22 cellular contexts compared by ENCODE assay signal in genomic region chr6:55437141-55437540, GRCh38.
A peak's percentile ranks its signal among the peaks of the same experiment; 100 is the strongest.
DNase-seq lines count a peak whose midpoint lies in the region; ATAC-seq, FAIRE-seq and TF ChIP-seq lines count a peak whose summit lies in the region.
"Had no signal": no experiment of that assay in that cellular context is flagged by ENCODE, and none has a peak within 500 bp of the region (broad histone marks: within the 10 kb centered on the region; RNA-seq: fewer than 3 reads in every experiment).

No MANE protein-coding gene starts in this region.

- peak; percentile 72 for DNase-seq in mammary epithelial cell
- DNase-seq in breast epithelium (ENCODE audit: low spot score in 2 of 2) = no peak
- peak; percentile 83 for DNase-seq in bronchial epithelial cell (ENCODE audit: low read depth)
- peak; percentile 6 for DNase-seq in epithelial cell of esophagus (ENCODE audit: low read depth)
- DNase-seq in iris pigment epithelial cell (ENCODE audit: low read depth) = peak; percentile 5
- DNase-seq in NCI-H1694 (lab: John Stamatoyannopoulos, UW) = no peak
- DNase-seq: AML-193; Caco-2; Calu3; CD4-positive, alpha-beta T cell; CD8-positive, alpha-beta T cell; DMS79 treated with DMSO at 0.1 percent for 48 hours; GF-D8 had no signal

- 47% methylated on average over 4 of the region's 4 CpGs for WGBS in mammary epithelial cell (ENCODE audit: low coverage, missing lambda C conversion rate)

- TF ChIP-seq CTCF in mammary epithelial cell (conservative IDR thresholded peaks at IDR 0.05 in 1 of 2, IDR thresholded peaks at IDR 0.05 in 1 of 2; ENCODE audit: extremely low read depth in 1 of 2, insufficient read depth in 1 of 2, low read depth in 1 of 2, low read length in 2 of 2) (no peak), breast epithelium (IDR thresholded peaks at IDR 0.05) (no peak), bronchial epithelial cell (IDR thresholded peaks at IDR 0.05; ENCODE audit: insufficient read depth, low read length, severe bottlenecking) (no peak), epithelial cell of esophagus (IDR thresholded peaks at IDR 0.05; ENCODE audit: insufficient read depth, low read depth, low read length, missing control alignments) (no peak)

- H3K4me2 ChIP-seq in mammary epithelial cell (ENCODE audit: insufficient read depth, low read depth, low read length) = no peak overlapping the region
- H3K4me2 ChIP-seq: A549; BLaER1 treated with 17β-estradiol and CSF1 and Interleukin-3, amounts not matched to agents 10 nM and 100 nM had no signal

- intact Hi-C loops in mammary epithelial cell (cut with micrococcal nuclease) = no loop called here
- intact Hi-C loops in breast epithelium (cut with DNase I; ENCODE audit: low total_unique reads) = no loop called here

- H3K36me3 ChIP-seq in mammary epithelial cell (ENCODE audit: insufficient read depth, low read length) (no peaks in the 10 kb centered on the region), breast epithelium (no peaks in the 10 kb centered on the region), bronchial epithelial cell (ENCODE audit: control insufficient read depth, insufficient read depth, low read length) (no peaks in the 10 kb centered on the region)
- H3K36me3 ChIP-seq: BLaER1 treated with 17β-estradiol and CSF1 and Interleukin-3, amounts not matched to agents 10 nM and 100 nM had no signal

- no peak for TF ChIP-seq POLR2A in breast epithelium (IDR thresholded peaks at IDR 0.05)

- peaks cover 4% of the 10 kb centered on the region for H3K4me1 ChIP-seq in mammary epithelial cell (ENCODE audit: insufficient read depth, low read length)
- H3K4me1 ChIP-seq in breast epithelium = no peaks in the 10 kb centered on the region
- H3K4me1 ChIP-seq: A549, Caco-2 had no signal

- H4K20me1 ChIP-seq in mammary epithelial cell (ENCODE audit: insufficient read depth, low read length) = no peaks in the 10 kb centered on the region
- H4K20me1 ChIP-seq: BLaER1 treated with 17β-estradiol and CSF1 and Interleukin-3, amounts not matched to agents 10 nM and 100 nM had no signal

- no peak overlapping the region for H2AFZ ChIP-seq in mammary epithelial cell (ENCODE audit: low read depth, low read length)

- H3K4me3 ChIP-seq in mammary epithelial cell (replicated peaks in 1 of 3; ENCODE audit: insufficient read depth in 1 of 3, low read depth in 2 of 3, low read length in 3 of 3) (no peak overlapping the region), breast epithelium (no peak overlapping the region), bronchial epithelial cell (ENCODE audit: low read depth, low read length) (no peak overlapping the region), epithelial cell of esophagus (ENCODE audit: low read length) (no peak overlapping the region)
- H3K4me3 ChIP-seq: A549; BLaER1 treated with 17β-estradiol and CSF1 and Interleukin-3, amounts not matched to agents 10 nM and 100 nM had no signal

- no TSS peak for BruUV-seq in mammary epithelial cell (replicated peaks; lab: Mats Ljungman, UMichigan)

- no peak overlapping the region for H3K9ac ChIP-seq in mammary epithelial cell (ENCODE audit: insufficient read depth, low read length)
- H3K9ac ChIP-seq: BLaER1 treated with 17β-estradiol and CSF1 and Interleukin-3, amounts not matched to agents 10 nM and 100 nM had no signal

- FAIRE-seq in bronchial epithelial cell (lab: Jason Lieb, UNC) = no peak
- FAIRE-seq: A549, D721Med, G401.6, GM12891 had no signal

- no peaks in the 10 kb centered on the region for H3K79me2 ChIP-seq in mammary epithelial cell (ENCODE audit: insufficient read depth, low read length)

- H3K9me3 ChIP-seq in mammary epithelial cell (replicated peaks; ENCODE audit: insufficient read depth, low read length) = no peaks in the 10 kb centered on the region
- H3K9me3 ChIP-seq in breast epithelium = no peaks in the 10 kb centered on the region
- H3K9me3 ChIP-seq: A549; BLaER1 treated with 17β-estradiol and CSF1 and Interleukin-3, amounts not matched to agents 10 nM and 100 nM; Caco-2 had no signal

- H3K27me3 ChIP-seq in mammary epithelial cell (ENCODE audit: insufficient read depth, low read length) = no peaks in the 10 kb centered on the region
- H3K27me3 ChIP-seq in breast epithelium = no peaks in the 10 kb centered on the region
- no peaks in the 10 kb centered on the region for H3K27me3 ChIP-seq in bronchial epithelial cell (ENCODE audit: control insufficient read depth, insufficient read depth, low read length)
- H3K27me3 ChIP-seq: BLaER1 treated with 17β-estradiol and CSF1 and Interleukin-3, amounts not matched to agents 10 nM and 100 nM had no signal

- in situ Hi-C loops in mammary epithelial cell (cut with MboI; ENCODE audit: low sequenced_read_pairs in 2 of 2) = loop anchor here (25.0 kb wide), 3 partner anchors 450 to 850 kb away; partner anchors contain the start of gene BMP5 (in 2 of the 2)

- dilution Hi-C loops in mammary epithelial cell (cut with HindIII; ENCODE audit: low sequenced_read_pairs) = no loop called here

- CTCF ChIA-PET in mammary epithelial cell (lab: Charles Lee; ENCODE audit: low non-redundant PET) = no interaction called here

- no peak overlapping the region for H3K27ac ChIP-seq in mammary epithelial cell (ENCODE audit: insufficient read depth, low read depth, low read length)
- H3K27ac ChIP-seq in breast epithelium = no peak overlapping the region
- H3K27ac ChIP-seq: 22Rv1; A549; BLaER1 treated with 17β-estradiol and CSF1 and Interleukin-3, amounts not matched to agents 10 nM and 100 nM; C4-2B had no signal

- ATAC-seq in HG03457 (IDR thresholded peaks at IDR 0.05; ENCODE audit: unreplicated experiment) = no peak
- ATAC-seq in HG02981 (IDR thresholded peaks at IDR 0.05; ENCODE audit: unreplicated experiment) = no peak
- ATAC-seq: A549; CD8-positive, alpha-beta T cell had no signal

Comparison
In these comparisons a context has a peak if more than half of its experiments do, and no peak if none do; other contexts are left out.
1. DNase-seq: peak in mammary epithelial cell (single experiment), bronchial epithelial cell (single experiment), epithelial cell of esophagus (single experiment) and iris pigment epithelial cell (single experiment); none in breast epithelium (0 of 2) and NCI-H1694 (single experiment).